10 cellular contexts compared by ENCODE assay signal in genomic region chr17:50173335-50173941, GRCh38. TPM values are rescaled to one million over a fixed set of nuclear protein-coding genes. Genes with fewer than 3 reads are reported as not detected.
DNase-seq lines count a peak whose midpoint lies in the region; ATAC-seq and TF ChIP-seq lines count a peak whose summit lies in the region.
"Had no signal": no experiment of that assay in that cellular context is flagged by ENCODE, and none has a peak within 500 bp of the region (broad histone marks: within the 10 kb centered on the region; RNA-seq: fewer than 3 reads in every experiment).

No MANE protein-coding gene starts in this region.

- no peak for TF ChIP-seq POLR2A in gastrocnemius medialis (IDR thresholded peaks at IDR 0.05)

- WGBS in GM23248 (ENCODE audit: low coverage in 1 of 2, low lambda C conversion rate in 2 of 2, missing lambda C conversion rate in 2 of 2), 2 experiments, result 9 to 14% methylated on average over 10 of the region's 10 CpGs
- WGBS in right cardiac atrium, result 30% methylated on average over 10 of the region's 10 CpGs

- peak; percentile 7 to 43 for ATAC-seq in right cardiac atrium
- ATAC-seq in gastrocnemius medialis, result no peak

- peaks cover 13% of the 10 kb centered on the region for H3K4me1 Mint-ChIP-seq in activated naive CD8-positive, alpha-beta T cell treated with anti-CD3 and anti-CD28 coated beads for 36 hours

- H3K79me2 ChIP-seq in GM23248 (ENCODE audit: insufficient read depth), result no peaks in the 10 kb centered on the region

- no peak overlapping the region for H3K27ac Mint-ChIP-seq in activated naive CD8-positive, alpha-beta T cell treated with anti-CD3 and anti-CD28 coated beads for 36 hours

- in situ Hi-C loops in GM23248 (cut with MboI) (loop anchor here (5.0 kb wide), 1 partner anchor 99 kb away; the partner anchor contains the start of gene TMEM92), astrocyte of the spinal cord (cut with HindIII; ENCODE audit: low sequenced_read_pairs) (no loop called here), gastrocnemius medialis (cut with MboI; ENCODE audit: low sequenced_read_pairs in 4 of 4) (loop anchor here in 1 of 4 donors (5.0 kb wide), 1 partner anchor 81 kb away; no protein-coding TSS in a partner anchor)

- H3K36me3 Mint-ChIP-seq in activated naive CD8-positive, alpha-beta T cell treated with anti-CD3 and anti-CD28 coated beads for 36 hours, result no peaks in the 10 kb centered on the region

- TF ChIP-seq CTCF in astrocyte of the spinal cord (IDR thresholded peaks at IDR 0.05; ENCODE audit: low read depth, low read length), result no peak
- no peak for TF ChIP-seq CTCF in gastrocnemius medialis (IDR thresholded peaks at IDR 0.05 in 4 of 5, conservative IDR thresholded peaks at IDR 0.05 in 1 of 5)

- H3K4me3 Mint-ChIP-seq in activated naive CD8-positive, alpha-beta T cell treated with anti-CD3 and anti-CD28 coated beads for 36 hours, result no peak overlapping the region

- H3K27me3 Mint-ChIP-seq in activated naive CD8-positive, alpha-beta T cell treated with anti-CD3 and anti-CD28 coated beads for 36 hours, result no peaks in the 10 kb centered on the region

- H3K9me3 ChIP-seq in GM23248 (ENCODE audit: low read depth), result no peaks in the 10 kb centered on the region
- H3K9me3 ChIP-seq in right cardiac atrium (ENCODE audit: control insufficient read depth, low read length), result no peaks in the 10 kb centered on the region
- no peaks in the 10 kb centered on the region for H3K9me3 ChIP-seq in gastrocnemius medialis

- no peaks in the 10 kb centered on the region for H3K9me3 Mint-ChIP-seq in activated naive CD8-positive, alpha-beta T cell treated with anti-CD3 and anti-CD28 coated beads for 36 hours

- H3K4me2 ChIP-seq in GM23248 (ENCODE audit: unreplicated experiment), result peak overlapping the region; percentile 71

- intact Hi-C loops in right cardiac atrium (cut with DNase I) (no loop called here), gastrocnemius medialis (cut with DNase I; ENCODE audit: low total_unique reads) (no loop called here)

- H4K20me1 ChIP-seq in GM23248 (ENCODE audit: insufficient read depth), result no peaks in the 10 kb centered on the region

- no peaks in the 10 kb centered on the region for H3K27me3 ChIP-seq in GM23248 (replicated peaks; ENCODE audit: insufficient read depth)
- H3K27me3 ChIP-seq in right cardiac atrium (ENCODE audit: control insufficient read depth, insufficient read depth), result no peaks in the 10 kb centered on the region
- no peaks in the 10 kb centered on the region for H3K27me3 ChIP-seq in gastrocnemius medialis

- peak overlapping the region; percentile 100 for H3K27ac ChIP-seq in GM23248
- H3K27ac ChIP-seq in right cardiac atrium (ENCODE audit: low read length), result peak overlapping the region; percentile 68
- peak overlapping the region; percentile 98 to 100 (median 99) for H3K27ac ChIP-seq in gastrocnemius medialis

- no peaks in the 10 kb centered on the region for H3K9me2 ChIP-seq in GM23248 (ENCODE audit: insufficient read depth)

- H2AFZ ChIP-seq in GM23248, result no peak overlapping the region

- H3F3A ChIP-seq in GM23248 (ENCODE audit: insufficient read depth), result peaks cover 43% of the 10 kb centered on the region

- peak; percentile 96 for DNase-seq in GM23248
- DNase-seq in astrocyte of the spinal cord (ENCODE audit: low read depth, low spot score), result peak; percentile 93
- DNase-seq in right cardiac atrium, result peak; percentile 55 to 75 (median 69)
- DNase-seq in gastrocnemius medialis, result no peak
- DNase-seq in C1 segment of cervical spinal cord (lab: John Stamatoyannopoulos, UW), result no peak
- no peak for DNase-seq in CD1c-positive myeloid dendritic cell (ENCODE audit: extremely low spot score)
- DNase-seq in activated CD8-positive, alpha-beta memory T cell treated with anti-CD3 and anti-CD28 coated beads, Interleukin-2, amount 50 U/mL, for 4 hours, result no peak
- no peak for DNase-seq in activated naive CD8-positive, alpha-beta T cell treated with anti-CD3 and anti-CD28 coated beads for 36 hours
- DNase-seq: DMS153, T-helper 2 cell had no signal

- H3K4me1 ChIP-seq in GM23248 (ENCODE audit: insufficient read depth) (peaks cover 39% of the 10 kb centered on the region), right cardiac atrium (ENCODE audit: control insufficient read depth, insufficient read depth, low read length) (peaks cover 17% of the 10 kb centered on the region), gastrocnemius medialis (peaks cover 67 to 68% of the 10 kb centered on the region in 2 donors)

- H3K4me3 ChIP-seq in GM23248 (no peak overlapping the region), astrocyte of the spinal cord (ENCODE audit: low read depth, low read length) (no peak overlapping the region), right cardiac atrium (ENCODE audit: low read length) (no peak overlapping the region), gastrocnemius medialis (no peak overlapping the region)

- H3K9ac ChIP-seq in GM23248, result peak overlapping the region; percentile 82

- H3K36me3 ChIP-seq in GM23248 (ENCODE audit: low read depth), result no peaks in the 10 kb centered on the region
- H3K36me3 ChIP-seq in gastrocnemius medialis, result peaks cover 0 to 28% of the 10 kb centered on the region in 2 donors

RNA-seq across cellular contexts. Expression of gene SGCA, which starts 7.6 kb away (rescaled TPM):
- total RNA-seq in GM23248 (2014; rRNA removed; shearing (Covaris generic)), result 1.6 TPM in 1 of 2 replicates, not detected in the other
- polyA plus RNA-seq in GM23248 (2016; fragmentation: Nextera tagmentation; extraction: Ambion mirVana) (1.4 and 1.8 TPM in 2 replicates), right cardiac atrium (156 TPM)
- total RNA-seq in right cardiac atrium (100 to 1,000 TPM; 127 to 150 (median 133) TPM), gastrocnemius medialis (100 to 1,000 TPM; 227 to 385 (median 292) TPM)
- under 1 TPM in 1 of 2 experiments, not detected in 1; 0.38 TPM for total RNA-seq in activated naive CD8-positive, alpha-beta T cell treated with anti-CD3 and anti-CD28 coated beads for 36 hours

RNA-seq across cellular contexts. Expression of gene PPP1R9B, which starts 23.0 kb away (rescaled TPM):
- 62.0 and 69.4 TPM in 2 replicates for total RNA-seq in GM23248 (2014; rRNA removed; shearing (Covaris generic))
- polyA plus RNA-seq in GM23248 (2016; fragmentation: Nextera tagmentation; extraction: Ambion mirVana) (2.3 and 3.2 TPM in 2 replicates), right cardiac atrium (26.5 TPM)
- total RNA-seq in right cardiac atrium (10 to 100 TPM; 33.2 to 40.7 (median 36.1) TPM), gastrocnemius medialis (10 to 100 TPM in 2 of 4 donors, 1 to 10 TPM in 2; 4.7 to 18.8 (median 11.0) TPM)
- 10 to 100 TPM; 50.9 to 52.0 TPM for total RNA-seq in activated naive CD8-positive, alpha-beta T cell treated with anti-CD3 and anti-CD28 coated beads for 36 hours

RNA-seq across cellular contexts. Expression of gene COL1A1, which starts 28.0 kb away (rescaled TPM):
- 6,472 and 7,860 TPM in 2 replicates for total RNA-seq in GM23248 (2014; rRNA removed; shearing (Covaris generic))
- polyA plus RNA-seq in GM23248 (2016; fragmentation: Nextera tagmentation; extraction: Ambion mirVana), result 15,283 and 15,653 TPM in 2 replicates
- total RNA-seq in right cardiac atrium, result 100 to 1,000 TPM in 1 of 4 donors, 10 to 100 TPM in 3; 58.4 to 138 (median 74.3) TPM
- polyA plus RNA-seq in right cardiac atrium, result 24.8 TPM
- total RNA-seq in gastrocnemius medialis, result 1 to 10 TPM; 1.7 to 9.5 (median 5.1) TPM
- total RNA-seq in activated naive CD8-positive, alpha-beta T cell treated with anti-CD3 and anti-CD28 coated beads for 36 hours, result under 1 TPM; 0.72 to 0.78 TPM

RNA-seq across cellular contexts. Expression of gene SAMD14, which starts 43.5 kb away (rescaled TPM):
- total RNA-seq in GM23248 (2014; rRNA removed; shearing (Covaris generic)), result 3.0 and 4.4 TPM in 2 replicates
- 1.3 TPM in 2 replicates for polyA plus RNA-seq in GM23248 (2016; fragmentation: Nextera tagmentation; extraction: Ambion mirVana)
- total RNA-seq in right cardiac atrium, result 1 to 10 TPM; 2.4 to 4.0 (median 3.5) TPM
- 3.3 TPM for polyA plus RNA-seq in right cardiac atrium
- 1 to 10 TPM in 1 of 4 donors, under 1 TPM in 2, not detected in 1; 0.04 to 3.8 (median 0.31) TPM for total RNA-seq in gastrocnemius medialis
- under 1 TPM; 0.47 to 0.66 TPM for total RNA-seq in activated naive CD8-positive, alpha-beta T cell treated with anti-CD3 and anti-CD28 coated beads for 36 hours

Comparison
In these comparisons a context has a peak if more than half of its experiments do, and no peak if none do; other contexts are left out.
1. DNase-seq: peak in GM23248 (single experiment), astrocyte of the spinal cord (single experiment) and right cardiac atrium (3 of 3); none in gastrocnemius medialis (0 of 2), C1 segment of cervical spinal cord (0 of 14), CD1c-positive myeloid dendritic cell (single experiment), activated CD8-positive, alpha-beta memory T cell treated with anti-CD3 and anti-CD28 coated beads, Interleukin-2, amount 50 U/mL, for 4 hours (single experiment) and activated naive CD8-positive, alpha-beta T cell treated with anti-CD3 and anti-CD28 coated beads for 36 hours (single experiment).
2. ATAC-seq: peak in right cardiac atrium (2 of 2); none in gastrocnemius medialis (0 of 2).
3. RNA of gene SGCA, which starts 7.6 kb away (total RNA-seq): 227 to 385 TPM in gastrocnemius medialis and 127 to 150 TPM in right cardiac atrium; 0.38 TPM in activated naive CD8-positive, alpha-beta T cell treated with anti-CD3 and anti-CD28 coated beads for 36 hours and 1.6 TPM in GM23248; every median in the first group is over 10 times any median in the second.
4. RNA of gene COL1A1, which starts 28.0 kb away (total RNA-seq): 6,472 to 7,860 TPM in GM23248; 58.4 to 138 TPM in right cardiac atrium, 1.7 to 9.5 TPM in gastrocnemius medialis and 0.72 to 0.78 TPM in activated naive CD8-positive, alpha-beta T cell treated with anti-CD3 and anti-CD28 coated beads for 36 hours; every median in the first group is over 10 times any median in the second.
5. Peak in every context shown above with its lines, with median percentiles within 50 percentile points of each other: H3K27ac ChIP-seq.